Comparison of ENCODE assay signal across 1 cellular context in genomic region chr3:196320110-196320509, GRCh38.
TF ChIP-seq lines count a peak whose summit lies in the region.

No MANE protein-coding gene starts in this region.

TF ChIP-seq in GM12878, 131 proteins besides CTCF, POLR2A, EP300 and RAD21 (continued from another document):
- TF ChIP-seq E2F4 (IDR thresholded peaks at IDR 0.05; ENCODE audit: low read depth, low read length) (no peak), SIN3A (IDR thresholded peaks at IDR 0.05; ENCODE audit: low read depth, low read length) (no peak), NFXL1 (IDR thresholded peaks at IDR 0.05; ENCODE audit: borderline replicate concordance) (no peak), CUX1 (IDR thresholded peaks at IDR 0.05; ENCODE audit: insufficient replicate concordance, low read depth, low read length) (no peak), PAX8 (IDR thresholded peaks at IDR 0.05) (no peak), ELK1 (IDR thresholded peaks at IDR 0.05; ENCODE audit: low read depth, low read length) (no peak)
- TF ChIP-seq, protein P1, sequence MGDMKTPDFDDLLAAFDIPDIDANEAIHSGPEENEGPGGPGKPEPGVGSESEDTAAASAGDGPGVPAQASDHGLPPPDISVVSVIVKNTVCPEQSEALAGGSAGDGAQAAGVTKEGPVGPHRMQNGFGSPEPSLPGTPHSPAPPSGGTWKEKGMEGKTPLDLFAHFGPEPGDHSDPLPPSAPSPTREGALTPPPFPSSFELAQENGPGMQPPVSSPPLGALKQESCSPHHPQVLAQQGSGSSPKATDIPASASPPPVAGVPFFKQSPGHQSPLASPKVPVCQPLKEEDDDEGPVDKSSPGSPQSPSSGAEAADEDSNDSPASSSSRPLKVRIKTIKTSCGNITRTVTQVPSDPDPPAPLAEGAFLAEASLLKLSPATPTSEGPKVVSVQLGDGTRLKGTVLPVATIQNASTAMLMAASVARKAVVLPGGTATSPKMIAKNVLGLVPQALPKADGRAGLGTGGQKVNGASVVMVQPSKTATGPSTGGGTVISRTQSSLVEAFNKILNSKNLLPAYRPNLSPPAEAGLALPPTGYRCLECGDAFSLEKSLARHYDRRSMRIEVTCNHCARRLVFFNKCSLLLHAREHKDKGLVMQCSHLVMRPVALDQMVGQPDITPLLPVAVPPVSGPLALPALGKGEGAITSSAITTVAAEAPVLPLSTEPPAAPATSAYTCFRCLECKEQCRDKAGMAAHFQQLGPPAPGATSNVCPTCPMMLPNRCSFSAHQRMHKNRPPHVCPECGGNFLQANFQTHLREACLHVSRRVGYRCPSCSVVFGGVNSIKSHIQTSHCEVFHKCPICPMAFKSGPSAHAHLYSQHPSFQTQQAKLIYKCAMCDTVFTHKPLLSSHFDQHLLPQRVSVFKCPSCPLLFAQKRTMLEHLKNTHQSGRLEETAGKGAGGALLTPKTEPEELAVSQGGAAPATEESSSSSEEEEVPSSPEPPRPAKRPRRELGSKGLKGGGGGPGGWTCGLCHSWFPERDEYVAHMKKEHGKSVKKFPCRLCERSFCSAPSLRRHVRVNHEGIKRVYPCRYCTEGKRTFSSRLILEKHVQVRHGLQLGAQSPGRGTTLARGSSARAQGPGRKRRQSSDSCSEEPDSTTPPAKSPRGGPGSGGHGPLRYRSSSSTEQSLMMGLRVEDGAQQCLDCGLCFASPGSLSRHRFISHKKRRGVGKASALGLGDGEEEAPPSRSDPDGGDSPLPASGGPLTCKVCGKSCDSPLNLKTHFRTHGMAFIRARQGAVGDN (IDR thresholded peaks at IDR 0.05): no peak
